9 cellular contexts compared by ENCODE assay signal in genomic region chr19:16605552-16605951, GRCh38. TPM values are rescaled to one million over a fixed set of nuclear protein-coding genes. Genes with fewer than 3 reads are reported as not detected.
DNase-seq lines count a peak whose midpoint lies in the region; ATAC-seq and TF ChIP-seq lines count a peak whose summit lies in the region.
"Had no signal": no experiment of that assay in that cellular context is flagged by ENCODE, and none has a peak within 500 bp of the region (broad histone marks: within the 10 kb centered on the region; RNA-seq: fewer than 3 reads in every experiment).

No MANE protein-coding gene starts in this region.

- H3K4me3 ChIP-seq in transverse colon, result no peak overlapping the region
- H3K4me3 ChIP-seq: breast epithelium had no signal

- peaks cover 1% of the 10 kb centered on the region for H3K36me3 Mint-ChIP-seq in activated naive CD4-positive, alpha-beta T cell treated with anti-CD3 and anti-CD28 coated beads, Interleukin-2, amount 50 U/mL, for 24 hours
- H3K36me3 Mint-ChIP-seq in activated naive CD4-positive, alpha-beta T cell treated with anti-CD3 and anti-CD28 coated beads, Interleukin-2, amount 10 ng/mL, durations not matched to agents 7 days and 5 days, result peaks cover 2% of the 10 kb centered on the region

- no peak for TF ChIP-seq POLR2A in transverse colon (IDR thresholded peaks at IDR 0.05)

- WGBS in transverse colon (ENCODE audit: low coverage in 1 of 2), 2 donors, result 65 to 100% methylated on average over 1 to 7 of the region's 7 CpGs

- H3K27ac ChIP-seq in transverse colon, result peak overlapping the region in 3 of 4 donors; percentile 33 to 86 (median 44)

- in situ Hi-C loops in transverse colon (cut with MboI; ENCODE audit: low pct_ligation_motif_present in 1 of 4, low pct_unique_long_range_greater_than_20kb in 1 of 4, low sequenced_read_pairs in 3 of 4), result no loop called here

- peak overlapping the region; percentile 46 for H3K27ac Mint-ChIP-seq in activated naive CD4-positive, alpha-beta T cell treated with anti-CD3 and anti-CD28 coated beads, Interleukin-2, amount 50 U/mL, for 24 hours
- H3K27ac Mint-ChIP-seq in activated naive CD4-positive, alpha-beta T cell treated with anti-CD3 and anti-CD28 coated beads, Interleukin-2, amount 10 ng/mL, durations not matched to agents 7 days and 5 days, result no peak overlapping the region
- H3K27ac Mint-ChIP-seq: activated CD4-positive, alpha-beta T cell treated with anti-CD3 and anti-CD28 coated beads for 36 hours had no signal

- no peak for TF ChIP-seq CTCF in transverse colon (IDR thresholded peaks at IDR 0.05)

- CTCF ChIA-PET in activated naive CD4-positive, alpha-beta T cell treated with anti-CD3 and anti-CD28 coated beads, Interleukin-2, amount 10 ng/mL, durations not matched to agents 7 days and 5 days (lab: Charles Lee), result no interaction called here

- no peak for DNase-seq in activated naive CD4-positive, alpha-beta T cell treated with anti-CD3 and anti-CD28 coated beads, Interleukin-2, amount 10 ng/mL, durations not matched to agents 7 days and 5 days
- DNase-seq in Right ventricle myocardium superior (peak; percentile 65), transverse colon (no peak), islet precursor cell (no peak)
- DNase-seq: activated CD4-positive, alpha-beta T cell treated with anti-CD3 and anti-CD28 coated beads for 36 hours; AML-193 had no signal

- H3K4me1 ChIP-seq in transverse colon, result peaks cover 21 to 46% (median 29%) of the 10 kb centered on the region in 4 donors
- H3K4me1 ChIP-seq: breast epithelium had no signal

- H3K9me3 ChIP-seq in transverse colon, result no peaks in the 10 kb centered on the region
- H3K9me3 ChIP-seq: breast epithelium had no signal

- intact Hi-C loops in Right ventricle myocardium superior (cut with DNase I), result no loop called here
- intact Hi-C loops in transverse colon (cut with DNase I; ENCODE audit: low total_unique reads), result no loop called here

- no peaks in the 10 kb centered on the region for H3K36me3 ChIP-seq in transverse colon
- H3K36me3 ChIP-seq: breast epithelium had no signal

- ATAC-seq in Right ventricle myocardium superior (ENCODE audit: poor library complexity) (peak; percentile 60), GM21723 (IDR thresholded peaks at IDR 0.05; ENCODE audit: unreplicated experiment) (no peak)
- ATAC-seq: activated CD4-positive, alpha-beta T cell treated with anti-CD3 and anti-CD28 coated beads for 36 hours had no signal

- no peak overlapping the region for H3K4me3 Mint-ChIP-seq in activated naive CD4-positive, alpha-beta T cell treated with anti-CD3 and anti-CD28 coated beads, Interleukin-2, amount 50 U/mL, for 24 hours
- no peak overlapping the region for H3K4me3 Mint-ChIP-seq in activated naive CD4-positive, alpha-beta T cell treated with anti-CD3 and anti-CD28 coated beads, Interleukin-2, amount 10 ng/mL, durations not matched to agents 7 days and 5 days
- H3K4me3 Mint-ChIP-seq: activated CD4-positive, alpha-beta T cell treated with anti-CD3 and anti-CD28 coated beads for 36 hours had no signal

- peaks cover 49% of the 10 kb centered on the region for H3K4me1 Mint-ChIP-seq in activated naive CD4-positive, alpha-beta T cell treated with anti-CD3 and anti-CD28 coated beads, Interleukin-2, amount 50 U/mL, for 24 hours
- peaks cover 17% of the 10 kb centered on the region for H3K4me1 Mint-ChIP-seq in activated naive CD4-positive, alpha-beta T cell treated with anti-CD3 and anti-CD28 coated beads, Interleukin-2, amount 10 ng/mL, durations not matched to agents 7 days and 5 days

- no peaks in the 10 kb centered on the region for H3K27me3 Mint-ChIP-seq in activated naive CD4-positive, alpha-beta T cell treated with anti-CD3 and anti-CD28 coated beads, Interleukin-2, amount 50 U/mL, for 24 hours
- H3K27me3 Mint-ChIP-seq in activated naive CD4-positive, alpha-beta T cell treated with anti-CD3 and anti-CD28 coated beads, Interleukin-2, amount 10 ng/mL, durations not matched to agents 7 days and 5 days, result no peaks in the 10 kb centered on the region
- H3K27me3 Mint-ChIP-seq: activated CD4-positive, alpha-beta T cell treated with anti-CD3 and anti-CD28 coated beads for 36 hours had no signal

- H3K9me3 Mint-ChIP-seq in activated naive CD4-positive, alpha-beta T cell treated with anti-CD3 and anti-CD28 coated beads, Interleukin-2, amount 50 U/mL, for 24 hours, result no peaks in the 10 kb centered on the region
- H3K9me3 Mint-ChIP-seq in activated naive CD4-positive, alpha-beta T cell treated with anti-CD3 and anti-CD28 coated beads, Interleukin-2, amount 10 ng/mL, durations not matched to agents 7 days and 5 days, result no peaks in the 10 kb centered on the region

- H3K27me3 ChIP-seq in transverse colon, result no peaks in the 10 kb centered on the region
- H3K27me3 ChIP-seq: breast epithelium had no signal

- TF ChIP-seq EP300 in transverse colon (IDR thresholded peaks at IDR 0.05; ENCODE audit: low read depth), result no peak

RNA-seq across cellular contexts. Expression of gene MED26, which starts 22.5 kb away (rescaled TPM):
- total RNA-seq in Right ventricle myocardium superior (3.9 TPM), transverse colon (10 to 100 TPM in 2 of 4 donors, 1 to 10 TPM in 2; 7.8 to 15.0 (median 9.5) TPM)

RNA-seq across cellular contexts. Expression of gene SLC35E1, which starts 33.3 kb away (rescaled TPM):
- total RNA-seq in Right ventricle myocardium superior, result 20.8 TPM
- 10 to 100 TPM; 31.0 to 56.1 (median 42.8) TPM for total RNA-seq in transverse colon

RNA-seq across cellular contexts. Expression of gene SMIM7, which starts 54.4 kb away (rescaled TPM):
- total RNA-seq in Right ventricle myocardium superior (27.5 TPM), transverse colon (1,000 to 10,000 TPM in 1 of 4 donors, 100 to 1,000 TPM in 1, 10 to 100 TPM in 2; 28.8 to 1,114 (median 108) TPM)

RNA-seq across cellular contexts. Expression of gene TMEM38A, which starts 55.4 kb away (rescaled TPM):
- 44.6 TPM for total RNA-seq in Right ventricle myocardium superior
- 1 to 10 TPM in 3 of 4 donors, under 1 TPM in 1; 0.40 to 9.7 (median 5.1) TPM for total RNA-seq in transverse colon
